Comparison of ENCODE assay signal across 1 cellular context in the genomic region with DNA sequence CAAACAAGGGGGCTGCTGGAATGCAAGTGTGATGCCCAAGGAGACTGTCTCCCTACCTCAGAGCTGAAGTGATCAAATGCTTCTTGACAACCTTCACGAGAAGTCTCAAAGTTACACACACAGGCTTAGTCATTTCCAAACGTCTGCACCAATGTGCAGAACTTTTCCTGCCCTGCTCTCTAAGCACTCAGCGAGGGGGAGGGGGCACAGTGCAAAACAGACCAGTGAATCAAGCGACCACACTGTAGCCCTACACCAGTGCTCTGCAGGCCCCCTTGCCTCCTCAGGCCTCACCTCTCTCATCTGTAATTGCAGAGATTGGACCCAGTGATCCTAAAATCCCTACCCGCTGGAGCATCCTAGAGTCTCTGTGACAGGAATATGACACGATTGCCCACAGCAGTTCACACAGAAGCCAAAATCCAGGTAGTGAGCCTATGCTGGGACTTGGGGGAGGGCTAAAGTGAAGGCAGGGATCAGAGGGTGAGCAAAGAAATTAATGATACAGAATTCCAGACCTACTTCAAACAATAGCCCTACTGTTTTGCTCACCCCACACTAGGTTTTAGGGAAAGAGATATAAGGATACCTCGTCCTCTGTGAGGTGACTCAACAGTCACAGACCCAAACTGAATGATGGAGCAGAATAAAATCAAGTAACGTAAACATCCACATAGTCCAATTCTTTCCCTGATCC.
TF ChIP-seq lines count a peak whose summit lies in the region.

No MANE protein-coding gene starts in this region.

TF ChIP-seq in A549, 52 proteins besides CTCF, POLR2A, EP300 and RAD21 (continued from another document):
- TF ChIP-seq REST (IDR thresholded peaks at IDR 0.05) (no peak), FOSB (CRISPR knock-in tag; IDR thresholded peaks at IDR 0.05) (no peak), TP53 (CRISPR knock-in tag; IDR thresholded peaks at IDR 0.05) (no peak), HEYL (CRISPR knock-in tag; IDR thresholded peaks at IDR 0.05) (no peak), ZNF302 (CRISPR knock-in tag; IDR thresholded peaks at IDR 0.05) (no peak), SREBF2 (IDR thresholded peaks at IDR 0.05) (no peak), ZC3H11A (IDR thresholded peaks at IDR 0.05) (no peak), TFCP2L1 (CRISPR knock-in tag; IDR thresholded peaks at IDR 0.05) (no peak), GATA3 (IDR thresholded peaks at IDR 0.05; ENCODE audit: borderline replicate concordance) (no peak), FOXS1 (CRISPR knock-in tag; IDR thresholded peaks at IDR 0.05) (no peak)
